In genomic region chrX:85223359-85223758, GRCh38 we compare ENCODE assay signal across 1 cellular context.
TF ChIP-seq lines count a peak whose summit lies in the region.

No MANE protein-coding gene starts in this region.

TF ChIP-seq in HepG2, 621 proteins besides CTCF, POLR2A, EP300 and RAD21 (continued from another document):
- no peak for TF ChIP-seq NFAT5 (CRISPR knock-in tag; IDR thresholded peaks at IDR 0.05)
